Comparison of ENCODE assay signal across 25 cellular contexts in genomic region chr1:25381041-25381440, GRCh38. TPM values are rescaled to one million over a fixed set of nuclear protein-coding genes. Genes with fewer than 3 reads are reported as not detected.
"Had no signal": no experiment of that assay in that cellular context is flagged by ENCODE, and none has a peak within 500 bp of the region (broad histone marks: within the 10 kb centered on the region; RNA-seq: fewer than 3 reads in every experiment).

No MANE protein-coding gene starts in this region.

- ATAC-seq: effector memory CD8-positive, alpha-beta T cell; esophagus mucosa; gastrocnemius medialis; heart right ventricle; left cardiac atrium; left lung; left ventricle myocardium superior; lower lobe of right lung; mucosa of descending colon had no signal

- H3K27me3 ChIP-seq: colonic mucosa, esophagus squamous epithelium, gastrocnemius medialis, heart right ventricle, left lung had no signal

- H3K4me1 ChIP-seq: colonic mucosa, gastrocnemius medialis, heart right ventricle, left lung, lower lobe of right lung had no signal

- H3K4me3 ChIP-seq: colonic mucosa, esophagus squamous epithelium, gastrocnemius medialis, heart right ventricle, left lung, lower lobe of right lung, mucosa of descending colon had no signal

- FAIRE-seq: endometrium, islet of Langerhans, keratinocyte had no signal

- H3K27ac ChIP-seq: colonic mucosa, epithelial cell of prostate, esophagus squamous epithelium, gastrocnemius medialis, heart right ventricle, left lung, lower lobe of right lung had no signal

- H3K9me3 ChIP-seq: colonic mucosa, esophagus squamous epithelium, gastrocnemius medialis, left lung, lower lobe of right lung, mucosa of descending colon had no signal

- H3K36me3 ChIP-seq: colonic mucosa, esophagus squamous epithelium, gastrocnemius medialis, heart right ventricle, left lung, lower lobe of right lung had no signal

- DNase-seq: colonic mucosa; cortex of kidney; effector CD8-positive, alpha-beta T cell; effector memory CD8-positive, alpha-beta T cell; endodermal cell; erythroblast; esophagus squamous epithelium; foreskin fibroblast; foreskin melanocyte; gastrocnemius medialis; glutamatergic neuron; heart right ventricle; hippocampal formation; left cardiac atrium; left lung; left ventricle myocardium superior; lower lobe of right lung; mesenchymal stem cell; mucosa of descending colon had no signal

RNA-seq across cellular contexts. Expression of gene RHCE, which starts 39.6 kb away (rescaled TPM):
- total RNA-seq: mesenteric fat pad had no signal
